1 cellular context compared by ENCODE assay signal in genomic region chr9:123955637-123956036, GRCh38.
A peak's percentile ranks its signal among the peaks of the same experiment; 100 is the strongest.
TF ChIP-seq lines count a peak whose summit lies in the region.

No MANE protein-coding gene starts in this region.

TF ChIP-seq in HepG2, 621 proteins besides CTCF, POLR2A, EP300 and RAD21:
- TF ChIP-seq ZNF12 (CRISPR knock-in tag; IDR thresholded peaks at IDR 0.05) (peak; percentile 71; the same call in 1 of the 2 replicates), ZNF451 (CRISPR knock-in tag; IDR thresholded peaks at IDR 0.05) (no peak)
